ENCODE assay signal across 33 cellular contexts in genomic region chr2:84687498-84688149, GRCh38.
"Had no signal": no experiment of that assay in that cellular context is flagged by ENCODE, and none has a peak within 500 bp of the region (broad histone marks: within the 10 kb centered on the region; RNA-seq: fewer than 3 reads in every experiment).

No MANE protein-coding gene starts in this region.

- H3K4me1 ChIP-seq: ascending aorta, SJSA1 had no signal

- ATAC-seq: K562, PC-3, SK-N-SH treated with all-trans-retinoic acid at 6 μM for 48 hours had no signal

- H3K27me3 Mint-ChIP-seq: activated B cell treated with CpG ODN at 0.5 μM for 24 hours; activated CD4-positive, alpha-beta memory T cell treated with anti-CD3 and anti-CD28 coated beads for 36 hours; activated naive CD4-positive, alpha-beta T cell treated with anti-CD3 and anti-CD28 coated beads, Interleukin-2, amount 10 ng/mL, durations not matched to agents 7 days and 5 days; activated naive CD8-positive, alpha-beta T cell treated with anti-CD3 and anti-CD28 coated beads, Interleukin-2, amount 10 ng/mL, durations not matched to agents 7 days and 5 days had no signal

- H3K27ac ChIP-seq: ascending aorta, Peyer's patch, SJSA1, VCaP had no signal

- H3K36me3 Mint-ChIP-seq: activated CD4-positive, alpha-beta memory T cell treated with anti-CD3 and anti-CD28 coated beads for 36 hours had no signal

- H3K36me3 ChIP-seq: ascending aorta, Peyer's patch, SJSA1 had no signal

- H3K27ac Mint-ChIP-seq: activated B cell treated with CpG ODN at 0.5 μM for 24 hours; activated CD4-positive, alpha-beta memory T cell treated with anti-CD3 and anti-CD28 coated beads for 36 hours; activated naive CD4-positive, alpha-beta T cell treated with anti-CD3 and anti-CD28 coated beads, Interleukin-2, amount 10 ng/mL, durations not matched to agents 7 days and 5 days; activated naive CD8-positive, alpha-beta T cell treated with anti-CD3 and anti-CD28 coated beads, Interleukin-2, amount 10 ng/mL, durations not matched to agents 7 days and 5 days; activated T-helper 1 cell treated with anti-CD3 and anti-CD28 coated beads, Interleukin-12 subunit alpha, Interleukin-12 subunit beta, Interleukin-2, Interleukin-4 antibody, amounts not matched to agents 30 ng/mL and 10 ng/mL and 1 ng/mL, durations not matched to agents 14 hours and 24 hours and 36 hours had no signal

- H3K9me3 Mint-ChIP-seq: activated B cell treated with CpG ODN at 0.5 μM for 24 hours; activated CD4-positive, alpha-beta memory T cell treated with anti-CD3 and anti-CD28 coated beads for 36 hours; activated T-cell treated with anti-CD3 and anti-CD28 coated beads, Interleukin-2, amount 50 U/mL, for 4 hours; activated T-helper 1 cell treated with anti-CD3 and anti-CD28 coated beads, Interleukin-12 subunit alpha, Interleukin-12 subunit beta, Interleukin-2, Interleukin-4 antibody, amounts not matched to agents 30 ng/mL and 10 ng/mL and 1 ng/mL, durations not matched to agents 14 hours and 24 hours and 36 hours had no signal

- H3K27me3 ChIP-seq: ascending aorta, Peyer's patch, SJSA1 had no signal

- H3K4me1 Mint-ChIP-seq: activated B cell treated with CpG ODN at 0.5 μM for 24 hours had no signal

- FAIRE-seq: K562 had no signal

- H3K4me3 Mint-ChIP-seq: activated B cell treated with CpG ODN at 0.5 μM for 24 hours; activated CD4-positive, alpha-beta memory T cell treated with anti-CD3 and anti-CD28 coated beads for 36 hours; activated naive CD4-positive, alpha-beta T cell treated with anti-CD3 and anti-CD28 coated beads, Interleukin-2, amount 10 ng/mL, durations not matched to agents 7 days and 5 days; activated naive CD8-positive, alpha-beta T cell treated with anti-CD3 and anti-CD28 coated beads, Interleukin-2, amount 10 ng/mL, durations not matched to agents 7 days and 5 days; activated T-cell treated with anti-CD3 and anti-CD28 coated beads, Interleukin-2, amount 50 U/mL, for 4 hours; activated T-helper 1 cell treated with anti-CD3 and anti-CD28 coated beads, Interleukin-12 subunit alpha, Interleukin-12 subunit beta, Interleukin-2, Interleukin-4 antibody, amounts not matched to agents 30 ng/mL and 10 ng/mL and 1 ng/mL, durations not matched to agents 14 hours and 24 hours and 36 hours had no signal

- H3K4me3 ChIP-seq: ascending aorta, K562, Peyer's patch, SJSA1 had no signal

- DNase-seq: activated B cell treated with CpG ODN at 0.5 μM for 24 hours; activated CD4-positive, alpha-beta memory T cell treated with anti-CD3 and anti-CD28 coated beads for 36 hours; activated CD4-positive, alpha-beta T cell treated with anti-CD3 and anti-CD28 coated beads for 4 hours; activated CD4-positive, alpha-beta T cell treated with anti-CD3 and anti-CD28 coated beads, Interleukin-2, amount 50 U/mL, for 1 hour; activated CD4-positive, CD25-positive, alpha-beta regulatory T cell treated with anti-CD3 and anti-CD28 coated beads, Interleukin-2, amount 50 U/mL, for 72 hours; activated CD8-positive, alpha-beta memory T cell treated with anti-CD3 and anti-CD28 coated beads, Interleukin-2, amount 50 U/mL, for 4 hours; activated naive CD4-positive, alpha-beta T cell treated with anti-CD3 and anti-CD28 coated beads, Interleukin-2, amount 10 ng/mL, durations not matched to agents 7 days and 5 days; activated naive CD8-positive, alpha-beta T cell treated with anti-CD3 and anti-CD28 coated beads, Interleukin-2, amount 10 ng/mL, durations not matched to agents 7 days and 5 days; activated T-cell treated with anti-CD3 and anti-CD28 coated beads for 4 hours; activated T-cell treated with anti-CD3 and anti-CD28 coated beads, Interleukin-2, amount 50 U/mL, for 4 hours; amygdala; NCI-H1092 treated with DMSO at 0.1 percent for 48 hours; NCI-H146; NCI-H187; NCI-H2029 treated with DMSO at 0.1 percent for 48 hours; NCI-H2107; NCI-H2171; NCI-H510A; NCI-H526; NCI-H748 treated with DMSO at 0.1 percent for 48 hours; NK-92 treated with Interleukin-12 subunit alpha and Interleukin-12 subunit beta, amount 100 ng/mL, for 24 hours; PC-3; Peyer's patch; RPMI8226; SHP77 treated with DMSO at 0.1 percent for 48 hours; T-helper 1 cell; T-helper 9 cell had no signal

- H3K9me3 ChIP-seq: ascending aorta, Peyer's patch, SJSA1 had no signal
